Comparison of ENCODE assay signal across 1 cellular context in the genomic region with DNA sequence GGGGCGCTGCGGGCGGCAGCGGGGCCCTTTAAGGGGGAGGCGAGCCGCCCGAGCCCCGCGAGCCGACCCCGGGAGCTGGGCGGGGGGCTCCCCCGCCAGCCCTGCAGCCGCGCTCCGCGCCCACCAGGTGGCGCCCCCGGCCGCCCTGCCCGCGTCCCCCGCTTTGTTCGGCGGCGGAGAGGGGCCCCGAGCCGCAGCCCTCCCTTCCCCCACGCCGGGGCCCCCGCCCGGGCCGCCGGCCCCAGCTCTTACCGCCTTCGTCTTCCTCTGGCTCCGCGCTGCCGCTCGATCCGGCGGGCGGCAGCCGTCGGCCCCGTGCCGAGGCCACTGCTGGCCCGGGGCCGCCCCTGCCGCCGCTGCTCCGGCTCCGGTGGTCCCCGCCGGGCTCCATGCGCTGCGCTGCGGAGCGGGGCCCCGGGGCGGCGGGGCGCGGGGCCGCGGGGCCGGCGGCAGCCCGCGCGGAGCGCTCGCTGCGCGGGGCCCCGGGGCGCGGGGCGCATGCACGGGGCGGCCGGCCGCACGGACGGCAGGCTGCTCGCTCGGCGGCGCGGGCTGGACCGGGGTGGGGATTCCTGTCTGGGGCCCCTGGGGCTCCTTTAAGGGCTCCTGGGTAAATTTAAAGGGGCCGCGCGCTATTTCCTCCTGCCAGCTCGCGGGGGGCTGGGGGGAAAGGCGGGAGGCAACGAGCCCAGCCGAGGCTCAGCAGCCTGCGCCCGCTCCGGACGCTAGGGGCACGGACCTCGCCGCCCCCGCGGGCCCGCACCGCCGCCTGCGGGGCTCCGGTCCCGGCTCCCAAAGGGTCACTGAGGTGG.
TF ChIP-seq lines count a peak whose summit lies in the region.

Gene ZFTA, minus strand, starts transcription at position 544 of the 812 bp plus-strand sequence. Its CDS starts 153 bp downstream, at position 391.

TF ChIP-seq in K562, 482 proteins besides CTCF, POLR2A, EP300 and RAD21 (continued from another document and continues in another):
- no peak for TF ChIP-seq RREB1 (CRISPR knock-in tag; IDR thresholded peaks at IDR 0.05)
- TF ChIP-seq ZNF655 (CRISPR knock-in tag; IDR thresholded peaks at IDR 0.05), result no peak
- TF ChIP-seq ZFPM2 (CRISPR knock-in tag; IDR thresholded peaks at IDR 0.05), result no peak
- no peak for TF ChIP-seq NFE2 (IDR thresholded peaks at IDR 0.05; ENCODE audit: low read depth)
- no peak for TF ChIP-seq HDAC2 (IDR thresholded peaks at IDR 0.05)
- no peak for TF ChIP-seq ELF1 (tag; IDR thresholded peaks at IDR 0.05)
- TF ChIP-seq DPF2 (IDR thresholded peaks at IDR 0.05), result no peak
- no peak for TF ChIP-seq SUPT5H (IDR thresholded peaks at IDR 0.05)
- TF ChIP-seq CEBPB (tag; IDR thresholded peaks at IDR 0.05), result no peak
- no peak for TF ChIP-seq TCF3 (CRISPR knock-in tag; IDR thresholded peaks at IDR 0.05)
- TF ChIP-seq, protein P1, sequence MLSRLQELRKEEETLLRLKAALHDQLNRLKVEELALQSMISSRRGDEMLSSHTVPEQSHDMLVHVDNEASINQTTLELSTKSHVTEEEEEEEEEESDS (CRISPR knock-in tag; IDR thresholded peaks at IDR 0.05), result no peak
- TF ChIP-seq ELF4 (CRISPR knock-in tag; IDR thresholded peaks at IDR 0.05), result no peak
- TF ChIP-seq, protein P2, sequence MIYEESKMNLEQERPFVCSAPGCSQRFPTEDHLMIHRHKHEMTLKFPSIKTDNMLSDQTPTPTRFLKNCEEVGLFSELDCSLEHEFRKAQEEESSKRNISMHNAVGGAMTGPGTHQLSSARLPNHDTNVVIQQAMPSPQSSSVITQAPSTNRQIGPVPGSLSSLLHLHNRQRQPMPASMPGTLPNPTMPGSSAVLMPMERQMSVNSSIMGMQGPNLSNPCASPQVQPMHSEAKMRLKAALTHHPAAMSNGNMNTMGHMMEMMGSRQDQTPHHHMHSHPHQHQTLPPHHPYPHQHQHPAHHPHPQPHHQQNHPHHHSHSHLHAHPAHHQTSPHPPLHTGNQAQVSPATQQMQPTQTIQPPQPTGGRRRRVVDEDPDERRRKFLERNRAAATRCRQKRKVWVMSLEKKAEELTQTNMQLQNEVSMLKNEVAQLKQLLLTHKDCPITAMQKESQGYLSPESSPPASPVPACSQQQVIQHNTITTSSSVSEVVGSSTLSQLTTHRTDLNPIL (CRISPR knock-in tag; IDR thresholded peaks at IDR 0.05), result no peak
- TF ChIP-seq, protein P3, sequence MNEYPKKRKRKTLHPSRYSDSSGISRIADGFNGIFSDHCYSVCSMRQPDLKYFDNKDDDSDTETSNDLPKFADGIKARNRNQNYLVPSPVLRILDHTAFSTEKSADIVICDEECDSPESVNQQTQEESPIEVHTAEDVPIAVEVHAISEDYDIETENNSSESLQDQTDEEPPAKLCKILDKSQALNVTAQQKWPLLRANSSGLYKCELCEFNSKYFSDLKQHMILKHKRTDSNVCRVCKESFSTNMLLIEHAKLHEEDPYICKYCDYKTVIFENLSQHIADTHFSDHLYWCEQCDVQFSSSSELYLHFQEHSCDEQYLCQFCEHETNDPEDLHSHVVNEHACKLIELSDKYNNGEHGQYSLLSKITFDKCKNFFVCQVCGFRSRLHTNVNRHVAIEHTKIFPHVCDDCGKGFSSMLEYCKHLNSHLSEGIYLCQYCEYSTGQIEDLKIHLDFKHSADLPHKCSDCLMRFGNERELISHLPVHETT (CRISPR knock-in tag; conservative IDR thresholded peaks at IDR 0.05 in 1 of 2, IDR thresholded peaks at IDR 0.05 in 1 of 2), result 0 out of 4 replicates have a peak, but pooled peaks of 1 of the 2 experiments have one; percentile 37
- no peak for TF ChIP-seq DDX20 (tag; IDR thresholded peaks at IDR 0.05; ENCODE audit: low read depth)
- no peak for TF ChIP-seq PRPF4 (IDR thresholded peaks at IDR 0.05; ENCODE audit: insufficient read depth, low read depth, low read length, poor library complexity, severe bottlenecking)
- TF ChIP-seq ZNF518B (CRISPR knock-in tag; IDR thresholded peaks at IDR 0.05), result no peak
- no peak for TF ChIP-seq TBP (optimal IDR thresholded peaks at IDR 0.05; ENCODE audit: low read depth, low read length)
- TF ChIP-seq YBX1 (IDR thresholded peaks at IDR 0.05), result no peak
- no peak for TF ChIP-seq TAF15 (IDR thresholded peaks at IDR 0.05; ENCODE audit: low read depth, low read length)
- no peak for TF ChIP-seq HINFP (tag; conservative IDR thresholded peaks at IDR 0.05; ENCODE audit: low read depth)
- TF ChIP-seq SMAD1 (IDR thresholded peaks at IDR 0.05; ENCODE audit: low read depth, low read length, partially characterized antibody), result no peak
- TF ChIP-seq SAP30 (IDR thresholded peaks at IDR 0.05; ENCODE audit: borderline replicate concordance, insufficient read depth, low read depth, low read length, poor library complexity, severe bottlenecking), result no peak
- TF ChIP-seq ZKSCAN1 (IDR thresholded peaks at IDR 0.05; ENCODE audit: low read depth, low read length), result no peak
- TF ChIP-seq ZSCAN32 (CRISPR knock-in tag; IDR thresholded peaks at IDR 0.05), result no peak
- no peak for TF ChIP-seq THRAP3 (IDR thresholded peaks at IDR 0.05; ENCODE audit: borderline replicate concordance)
- no peak for TF ChIP-seq BCL6 (CRISPR knock-in tag; IDR thresholded peaks at IDR 0.05)
- TF ChIP-seq MECOM (CRISPR knock-in tag; IDR thresholded peaks at IDR 0.05), result no peak
- TF ChIP-seq COPS2 (conservative IDR thresholded peaks at IDR 0.05), result no peak
- TF ChIP-seq CBX1 (IDR thresholded peaks at IDR 0.05; ENCODE audit: low read depth), result no peak; the same call in 1 of the 2 replicates
- TF ChIP-seq ARID4B (CRISPR knock-in tag; IDR thresholded peaks at IDR 0.05), result no peak
- TF ChIP-seq STAT5B (CRISPR knock-in tag; IDR thresholded peaks at IDR 0.05), result no peak
- no peak for TF ChIP-seq MXI1 (IDR thresholded peaks at IDR 0.05; ENCODE audit: low read depth, low read length)
- no peak for TF ChIP-seq KDM4B (IDR thresholded peaks at IDR 0.05; ENCODE audit: borderline replicate concordance in 2 of 2, low read depth in 1 of 2)
- TF ChIP-seq, protein P4, sequence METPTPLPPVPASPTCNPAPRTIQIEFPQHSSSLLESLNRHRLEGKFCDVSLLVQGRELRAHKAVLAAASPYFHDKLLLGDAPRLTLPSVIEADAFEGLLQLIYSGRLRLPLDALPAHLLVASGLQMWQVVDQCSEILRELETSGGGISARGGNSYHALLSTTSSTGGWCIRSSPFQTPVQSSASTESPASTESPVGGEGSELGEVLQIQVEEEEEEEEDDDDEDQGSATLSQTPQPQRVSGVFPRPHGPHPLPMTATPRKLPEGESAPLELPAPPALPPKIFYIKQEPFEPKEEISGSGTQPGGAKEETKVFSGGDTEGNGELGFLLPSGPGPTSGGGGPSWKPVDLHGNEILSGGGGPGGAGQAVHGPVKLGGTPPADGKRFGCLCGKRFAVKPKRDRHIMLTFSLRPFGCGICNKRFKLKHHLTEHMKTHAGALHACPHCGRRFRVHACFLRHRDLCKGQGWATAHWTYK (CRISPR knock-in tag; IDR thresholded peaks at IDR 0.05), result 0 out of 2 replicates have a peak, but pooled peaks have one; percentile 18
